ENCODE assay signal across 1 cellular context in the genomic region with DNA sequence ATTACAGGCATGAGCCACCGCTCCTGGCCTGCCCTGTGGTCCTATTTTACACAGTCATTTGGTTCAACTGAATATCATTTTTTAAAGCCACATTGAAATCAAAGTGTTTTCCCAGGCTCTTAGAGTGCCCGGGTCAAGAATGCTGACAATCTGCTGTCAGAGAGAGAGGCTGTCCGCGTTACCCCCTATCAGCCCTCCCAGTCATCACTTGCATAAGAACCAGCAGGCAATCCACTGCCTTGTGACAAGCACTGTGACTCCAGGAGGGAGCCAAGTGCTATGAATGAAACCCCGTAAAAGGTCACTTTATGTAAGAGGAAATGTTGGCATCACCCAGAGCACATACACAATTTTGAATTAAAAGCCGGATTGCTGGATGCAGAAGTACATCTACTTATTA.
TF ChIP-seq lines count a peak whose summit lies in the region.

No MANE protein-coding gene starts in this region.

TF ChIP-seq in HepG2, 621 proteins besides CTCF, POLR2A, EP300 and RAD21:
- TF ChIP-seq ZNF557 (CRISPR knock-in tag; IDR thresholded peaks at IDR 0.05) (no peak), ZNF264 (CRISPR knock-in tag; IDR thresholded peaks at IDR 0.05) (no peak)
- TF ChIP-seq, protein P1, sequence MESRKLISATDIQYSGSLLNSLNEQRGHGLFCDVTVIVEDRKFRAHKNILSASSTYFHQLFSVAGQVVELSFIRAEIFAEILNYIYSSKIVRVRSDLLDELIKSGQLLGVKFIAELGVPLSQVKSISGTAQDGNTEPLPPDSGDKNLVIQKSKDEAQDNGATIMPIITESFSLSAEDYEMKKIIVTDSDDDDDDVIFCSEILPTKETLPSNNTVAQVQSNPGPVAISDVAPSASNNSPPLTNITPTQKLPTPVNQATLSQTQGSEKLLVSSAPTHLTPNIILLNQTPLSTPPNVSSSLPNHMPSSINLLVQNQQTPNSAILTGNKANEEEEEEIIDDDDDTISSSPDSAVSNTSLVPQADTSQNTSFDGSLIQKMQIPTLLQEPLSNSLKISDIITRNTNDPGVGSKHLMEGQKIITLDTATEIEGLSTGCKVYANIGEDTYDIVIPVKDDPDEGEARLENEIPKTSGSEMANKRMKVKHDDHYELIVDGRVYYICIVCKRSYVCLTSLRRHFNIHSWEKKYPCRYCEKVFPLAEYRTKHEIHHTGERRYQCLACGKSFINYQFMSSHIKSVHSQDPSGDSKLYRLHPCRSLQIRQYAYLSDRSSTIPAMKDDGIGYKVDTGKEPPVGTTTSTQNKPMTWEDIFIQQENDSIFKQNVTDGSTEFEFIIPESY (CRISPR knock-in tag; IDR thresholded peaks at IDR 0.05) = 0 out of 2 replicates have a peak, but pooled peaks have one; percentile 28
- TF ChIP-seq, protein P2, sequence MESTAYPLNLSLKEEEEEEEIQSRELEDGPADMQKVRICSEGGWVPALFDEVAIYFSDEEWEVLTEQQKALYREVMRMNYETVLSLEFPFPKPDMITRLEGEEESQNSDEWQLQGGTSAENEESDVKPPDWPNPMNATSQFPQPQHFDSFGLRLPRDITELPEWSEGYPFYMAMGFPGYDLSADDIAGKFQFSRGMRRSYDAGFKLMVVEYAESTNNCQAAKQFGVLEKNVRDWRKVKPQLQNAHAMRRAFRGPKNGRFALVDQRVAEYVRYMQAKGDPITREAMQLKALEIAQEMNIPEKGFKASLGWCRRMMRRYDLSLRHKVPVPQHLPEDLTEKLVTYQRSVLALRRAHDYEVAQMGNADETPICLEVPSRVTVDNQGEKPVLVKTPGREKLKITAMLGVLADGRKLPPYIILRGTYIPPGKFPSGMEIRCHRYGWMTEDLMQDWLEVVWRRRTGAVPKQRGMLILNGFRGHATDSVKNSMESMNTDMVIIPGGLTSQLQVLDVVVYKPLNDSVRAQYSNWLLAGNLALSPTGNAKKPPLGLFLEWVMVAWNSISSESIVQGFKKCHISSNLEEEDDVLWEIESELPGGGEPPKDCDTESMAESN (CRISPR knock-in tag; conservative IDR thresholded peaks at IDR 0.05) = no peak
